Comparison of ENCODE assay signal across 15 cellular contexts in the genomic region with DNA sequence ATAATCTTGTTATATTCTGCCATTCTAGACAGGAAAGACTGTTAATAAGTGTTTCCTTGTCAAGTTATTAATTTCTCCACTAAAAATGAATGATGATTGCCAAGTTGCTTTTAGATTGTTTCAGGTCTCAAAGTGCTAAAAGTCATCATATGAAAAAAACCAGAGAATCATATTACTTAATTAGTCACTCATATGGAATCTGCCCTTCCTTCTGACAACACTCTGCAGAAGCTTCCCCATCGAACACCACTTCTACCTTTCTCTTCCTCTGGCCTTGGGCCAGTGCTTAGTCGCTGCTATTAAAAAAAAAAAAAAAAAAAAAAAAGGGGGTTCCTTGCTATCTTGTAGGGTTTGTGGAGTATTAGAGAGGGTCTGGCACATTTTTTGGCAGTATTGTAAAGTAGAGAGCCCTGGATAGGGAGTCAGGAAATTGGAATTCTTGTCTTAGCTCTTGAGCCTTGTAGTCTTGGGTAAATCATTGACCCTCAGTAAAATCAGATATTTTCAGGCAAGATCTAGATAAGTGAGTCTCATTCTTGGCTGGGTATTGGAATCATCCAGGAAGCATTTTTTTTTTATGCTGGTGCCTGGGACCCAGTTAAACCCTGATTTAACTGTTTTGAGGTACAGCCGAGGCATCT.
DNase-seq lines count a peak whose midpoint lies in the region; ATAC-seq, FAIRE-seq and TF ChIP-seq lines count a peak whose summit lies in the region.
"Had no signal": no experiment of that assay in that cellular context is flagged by ENCODE, and none has a peak within 500 bp of the region (broad histone marks: within the 10 kb centered on the region; RNA-seq: fewer than 3 reads in every experiment).

No MANE protein-coding gene starts in this region.

- H4K12ac ChIP-seq in trophoblast cell (ENCODE audit: low read depth, low read length): no peak overlapping the region

- no peaks in the 10 kb centered on the region for H3K9me3 Mint-ChIP-seq in activated CD4-positive, alpha-beta T cell treated with anti-CD3 and anti-CD28 coated beads for 36 hours (ENCODE audit: low read depth)

- no peak for TF ChIP-seq CTCF in OCI-LY3 (IDR thresholded peaks at IDR 0.05; ENCODE audit: low read depth, low read length)
- no peak for TF ChIP-seq CTCF in epithelial cell of proximal tubule (conservative IDR thresholded peaks at IDR 0.05; ENCODE audit: low read depth, low read length)
- no peak for TF ChIP-seq CTCF in HepG2 (CRISPR knock-in tag; IDR thresholded peaks at IDR 0.05)

- peak; percentile 39 for DNase-seq in GM03348 (ENCODE audit: low spot score)
- peak; percentile 68 for DNase-seq in epithelial cell of proximal tubule (ENCODE audit: low read depth)
- peak; percentile 35 to 81 for DNase-seq in trophoblast cell
- DNase-seq in NCI-H1436 treated with DMSO at 0.1 percent for 48 hours (lab: John Stamatoyannopoulos, UW): no peak
- DNase-seq in central memory CD4-positive, alpha-beta T cell: no peak
- no peak for DNase-seq in activated CD4-positive, alpha-beta T cell treated with anti-CD3 and anti-CD28 coated beads for 36 hours
- no peak for DNase-seq in HepG2 (ENCODE audit: low spot score)
- DNase-seq: adrenal gland, COR-L47, KBM-7, NCI-H2227 treated with DMSO at 0.1 percent for 48 hours, right cardiac atrium, RPMI8226 had no signal

- intact Hi-C loops in activated CD4-positive, alpha-beta T cell treated with anti-CD3 and anti-CD28 coated beads for 36 hours (cut with DNase I, micrococcal nuclease): no loop called here
- intact Hi-C loops in HepG2 (cut with micrococcal nuclease; ENCODE audit: unreplicated experiment): no loop called here

- H3K23ac ChIP-seq in trophoblast cell (ENCODE audit: low read length): no peak overlapping the region

- TF ChIP-seq POLR2A in HepG2 (IDR thresholded peaks at IDR 0.05; ENCODE audit: insufficient read depth in 1 of 2, low read depth in 2 of 2, low read length in 2 of 2): no peak

- CTCF ChIA-PET in activated CD4-positive, alpha-beta T cell treated with anti-CD3 and anti-CD28 coated beads for 36 hours (lab: Charles Lee): interaction anchor here (0.5 kb wide), 1 partner anchor 741 kb away, joined by 3 read pairs; no protein-coding TSS in a partner anchor
- CTCF ChIA-PET in HepG2 (lab: Yijun Ruan, JAX; ENCODE audit: low intra/inter-chr PET ratio, low total read pairs): no interaction called here

- H3K79me1 ChIP-seq in trophoblast cell (ENCODE audit: low read length): peaks cover 26% of the 10 kb centered on the region

- WGBS in trophoblast cell (ENCODE audit: extremely low coverage, insufficient coverage, insufficient read length): no CpG with 5 or more reads among the region's 3 CpGs
- WGBS in HepG2 (ENCODE audit: low lambda C conversion rate): 9% methylated on average over 3 of the region's 3 CpGs

- H3K4me3 Mint-ChIP-seq in activated CD4-positive, alpha-beta T cell treated with anti-CD3 and anti-CD28 coated beads for 36 hours: no peak overlapping the region

- no peaks in the 10 kb centered on the region for H3K36me3 Mint-ChIP-seq in activated CD4-positive, alpha-beta T cell treated with anti-CD3 and anti-CD28 coated beads for 36 hours (ENCODE audit: low read depth)

- H3K4me2 ChIP-seq in OCI-LY3 (ENCODE audit: low read length): peak overlapping the region; percentile 48
- H3K4me2 ChIP-seq in trophoblast cell (ENCODE audit: low read length): no peak overlapping the region
- H3K4me2 ChIP-seq in HepG2 (ENCODE audit: low read depth, low read length): no peak overlapping the region

- peak overlapping the region; percentile 30 for H3K27ac ChIP-seq in OCI-LY3 (ENCODE audit: low read length)
- H3K27ac ChIP-seq in trophoblast cell (ENCODE audit: low read depth, low read length): peak overlapping the region; percentile 63
- no peak overlapping the region for H3K27ac ChIP-seq in HepG2 (ENCODE audit: extremely low read length, insufficient read depth, low read length)
- H3K27ac ChIP-seq: adrenal gland had no signal

- no peak overlapping the region for H4K91ac ChIP-seq in trophoblast cell (ENCODE audit: low read depth, low read length)

- H3K9me3 ChIP-seq in OCI-LY3 (ENCODE audit: insufficient read depth, low read length): no peaks in the 10 kb centered on the region
- no peaks in the 10 kb centered on the region for H3K9me3 ChIP-seq in trophoblast cell (ENCODE audit: insufficient read depth, low read depth, low read length)
- H3K9me3 ChIP-seq in HepG2 (ENCODE audit: low read length): no peaks in the 10 kb centered on the region; the same call in 1 of the 2 replicates
- H3K9me3 ChIP-seq: adrenal gland had no signal

- no peak overlapping the region for H3K4ac ChIP-seq in trophoblast cell (ENCODE audit: low read depth, low read length)

- ATAC-seq in activated CD4-positive, alpha-beta T cell treated with anti-CD3 and anti-CD28 coated beads for 36 hours: no peak
- ATAC-seq in HepG2: no peak
- ATAC-seq: right cardiac atrium had no signal

- no peaks in the 10 kb centered on the region for H3K4me1 Mint-ChIP-seq in activated CD4-positive, alpha-beta T cell treated with anti-CD3 and anti-CD28 coated beads for 36 hours

- H3K4me3 ChIP-seq in OCI-LY3 (ENCODE audit: low read length) (peak overlapping the region; percentile 6; the same call in 1 of the 2 replicates), epithelial cell of proximal tubule (ENCODE audit: low read depth, low read length) (no peak overlapping the region), trophoblast cell (ENCODE audit: low read depth, low read length) (no peak overlapping the region), HepG2 (replicated peaks in 1 of 3; ENCODE audit: insufficient read depth in 1 of 3, low read depth in 2 of 3, low read length in 3 of 3) (no peak overlapping the region)
- H3K4me3 ChIP-seq: adrenal gland had no signal

- peaks cover 3% of the 10 kb centered on the region for H3K36me3 ChIP-seq in OCI-LY3 (replicated peaks; ENCODE audit: low read depth, low read length)
- no peaks in the 10 kb centered on the region for H3K36me3 ChIP-seq in trophoblast cell (ENCODE audit: control insufficient read depth in 1 of 2, insufficient read depth in 2 of 2, low read length in 2 of 2)
- no peaks in the 10 kb centered on the region for H3K36me3 ChIP-seq in HepG2 (replicated peaks in 1 of 2; ENCODE audit: control insufficient read depth in 1 of 2, insufficient read depth in 2 of 2, low read length in 2 of 2)
- H3K36me3 ChIP-seq: adrenal gland had no signal

- H2AFZ ChIP-seq in OCI-LY3 (ENCODE audit: low read depth, low read length) (no peak overlapping the region; the same call in 1 of the 2 replicates), trophoblast cell (ENCODE audit: insufficient read depth, low read length, poor library complexity) (no peak overlapping the region), HepG2 (ENCODE audit: low read length) (no peak overlapping the region)

- H3K27me3 ChIP-seq in OCI-LY3 (ENCODE audit: low read depth, low read length) (no peaks in the 10 kb centered on the region), trophoblast cell (ENCODE audit: insufficient read depth, low read length) (no peaks in the 10 kb centered on the region), HepG2 (ENCODE audit: control insufficient read depth in 1 of 2, insufficient read depth in 2 of 2, low read length in 2 of 2) (no peaks in the 10 kb centered on the region)
- H3K27me3 ChIP-seq: adrenal gland had no signal

- H4K8ac ChIP-seq in trophoblast cell (ENCODE audit: low read depth, low read length): no peak overlapping the region

- BruUV-seq in HepG2 (replicated peaks; lab: Mats Ljungman, UMichigan): no TSS peak

- POLR2A ChIA-PET in activated CD4-positive, alpha-beta T cell treated with anti-CD3 and anti-CD28 coated beads for 36 hours (lab: Charles Lee): no interaction called here
- POLR2A ChIA-PET in HepG2 (lab: Yijun Ruan, JAX): no interaction called here

- H4K20me1 ChIP-seq in OCI-LY3 (ENCODE audit: insufficient read depth, low read length) (no peaks in the 10 kb centered on the region), HepG2 (ENCODE audit: insufficient read depth, low read length) (no peaks in the 10 kb centered on the region)

- peaks cover 71% of the 10 kb centered on the region for H3K4me1 ChIP-seq in OCI-LY3 (ENCODE audit: low read length)
- H3K4me1 ChIP-seq in trophoblast cell (ENCODE audit: control insufficient read depth in 1 of 2, insufficient read depth in 2 of 2, low read length in 2 of 2): peaks cover 7 to 21% of the 10 kb centered on the region in 2 experiments
- peaks cover 8% of the 10 kb centered on the region for H3K4me1 ChIP-seq in HepG2 (ENCODE audit: insufficient read depth, low read length)

- no peak for FAIRE-seq in HepG2 (lab: Jason Lieb, UNC)
- FAIRE-seq: TTC549 had no signal

- TF ChIP-seq EP300 in HepG2 (IDR thresholded peaks at IDR 0.05; ENCODE audit: low read depth in 2 of 2, low read length in 2 of 2): no peak
- TF ChIP-seq EP300 in HepG2 (CRISPR knock-in tag; IDR thresholded peaks at IDR 0.05; ENCODE audit: borderline replicate concordance): no peak

- no peak overlapping the region for H2BK120ac ChIP-seq in trophoblast cell (ENCODE audit: insufficient read depth, low read length, poor library complexity)

- H2BK12ac ChIP-seq in trophoblast cell (ENCODE audit: low read length): no peak overlapping the region

- no peak overlapping the region for H2BK5ac ChIP-seq in trophoblast cell (ENCODE audit: low read depth, low read length, poor library complexity)

- H3K79me2 ChIP-seq in OCI-LY3 (ENCODE audit: low read length) (no peaks in the 10 kb centered on the region), trophoblast cell (ENCODE audit: control insufficient read depth, insufficient read depth, low read length, poor library complexity) (no peaks in the 10 kb centered on the region), HepG2 (ENCODE audit: insufficient read depth, low read length) (no peaks in the 10 kb centered on the region)

- H3K14ac ChIP-seq in trophoblast cell (ENCODE audit: low read length): no peak overlapping the region

- peak overlapping the region; percentile 21 for H3K9ac ChIP-seq in OCI-LY3 (ENCODE audit: low read length)
- H3K9ac ChIP-seq in trophoblast cell (ENCODE audit: low read length): no peak overlapping the region
- H3K9ac ChIP-seq in HepG2 (ENCODE audit: insufficient read depth, low read depth, low read length): no peak overlapping the region

- in situ Hi-C loops in HepG2 (cut with HindIII; ENCODE audit: extremely low pct_ligation_motif_present, low pct_unique_long_range_greater_than_20kb): no loop called here

- H3K27ac Mint-ChIP-seq in activated CD4-positive, alpha-beta T cell treated with anti-CD3 and anti-CD28 coated beads for 36 hours: no peak overlapping the region

- peaks cover 7% of the 10 kb centered on the region for H3K27me3 Mint-ChIP-seq in activated CD4-positive, alpha-beta T cell treated with anti-CD3 and anti-CD28 coated beads for 36 hours

- no peak overlapping the region for H2AK5ac ChIP-seq in trophoblast cell (ENCODE audit: low read length)

- no peak overlapping the region for H3K18ac ChIP-seq in trophoblast cell (ENCODE audit: low read length)

- TF ChIP-seq RAD21 in HepG2 (CRISPR knock-in tag; IDR thresholded peaks at IDR 0.05): no peak

TF ChIP-seq in HepG2, 621 proteins besides CTCF, POLR2A, EP300 and RAD21:
- TF ChIP-seq ZC3H4 (CRISPR knock-in tag; IDR thresholded peaks at IDR 0.05; ENCODE audit: borderline replicate concordance) (no peak), ZSCAN20 (CRISPR knock-in tag; IDR thresholded peaks at IDR 0.05; ENCODE audit: borderline replicate concordance) (no peak), EZH2 (conservative IDR thresholded peaks at IDR 0.05; ENCODE audit: low read depth, low read length) (no peak)

Comparison
In these comparisons a context has a peak if more than half of its experiments do, and no peak if none do; other contexts are left out.
1. DNase-seq: peak in GM03348 (single experiment), epithelial cell of proximal tubule (single experiment) and trophoblast cell (2 of 2); none in NCI-H1436 treated with DMSO at 0.1 percent for 48 hours (single experiment), central memory CD4-positive, alpha-beta T cell (single experiment), activated CD4-positive, alpha-beta T cell treated with anti-CD3 and anti-CD28 coated beads for 36 hours (single experiment) and HepG2 (single experiment).